19 cellular contexts compared by ENCODE assay signal in the genomic region with DNA sequence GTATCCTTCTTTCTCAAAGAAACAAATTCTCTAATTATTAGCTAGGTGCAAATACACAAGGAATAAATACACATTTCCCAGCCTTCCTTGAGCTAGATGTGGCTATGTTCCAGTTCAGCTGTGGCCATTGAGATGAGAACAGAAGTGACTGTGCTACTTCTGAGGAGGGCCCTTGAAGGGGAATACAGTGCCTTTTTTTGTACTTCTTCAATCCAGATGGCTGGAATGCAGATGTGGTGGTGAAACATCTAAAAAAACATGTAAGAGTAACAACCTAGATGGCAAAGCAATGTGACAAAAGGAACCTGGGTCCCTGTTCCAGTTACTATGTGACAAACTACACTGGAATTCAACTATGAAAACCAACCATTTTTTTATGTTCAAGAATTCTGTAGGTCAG.
DNase-seq lines count a peak whose midpoint lies in the region; FAIRE-seq and TF ChIP-seq lines count a peak whose summit lies in the region.
"Had no signal": no experiment of that assay in that cellular context is flagged by ENCODE, and none has a peak within 500 bp of the region (broad histone marks: within the 10 kb centered on the region; RNA-seq: fewer than 3 reads in every experiment).

No MANE protein-coding gene starts in this region.

- no peaks in the 10 kb centered on the region for H3K9me3 Mint-ChIP-seq in endothelial cell (ENCODE audit: unreplicated experiment)
- H3K9me3 Mint-ChIP-seq in CD4-positive, alpha-beta memory T cell: peaks cover 0 to 4% (median 0%) of the 10 kb centered on the region in 8 donors
- H3K9me3 Mint-ChIP-seq: activated naive CD8-positive, alpha-beta T cell treated with anti-CD3 and anti-CD28 coated beads, Interleukin-2, amount 10 ng/mL, durations not matched to agents 7 days and 5 days; activated T-cell treated with anti-CD3 and anti-CD28 coated beads, Interleukin-2, amount 50 U/mL, for 24 hours; T-helper 2 cell treated with Interferon-gamma antibody and Interleukin-4, amounts not matched to agents 5 μg/mL and 100 μg/mL, for 36 hours had no signal

- H3K4me3 ChIP-seq in CD4-positive, alpha-beta memory T cell (ENCODE audit: low read length in 2 of 2): no peak overlapping the region
- H3K4me3 ChIP-seq: BLaER1 treated with 17β-estradiol and CSF1 and Interleukin-3, amounts not matched to agents 10 nM and 100 nM; gastrocnemius medialis; pancreas had no signal

- H3K36me3 Mint-ChIP-seq in endothelial cell (ENCODE audit: low read depth, unreplicated experiment): no peaks in the 10 kb centered on the region
- no peaks in the 10 kb centered on the region for H3K36me3 Mint-ChIP-seq in CD4-positive, alpha-beta memory T cell
- H3K36me3 Mint-ChIP-seq: activated naive CD8-positive, alpha-beta T cell treated with anti-CD3 and anti-CD28 coated beads, Interleukin-2, amount 10 ng/mL, durations not matched to agents 7 days and 5 days had no signal

- in situ Hi-C loops in GM13976 (cut with MboI; ENCODE audit: low sequenced_read_pairs, unreplicated experiment): no loop called here

- FAIRE-seq in GM12891 (lab: Jason Lieb, UNC): peak; percentile 70
- FAIRE-seq: pancreas had no signal

- peak overlapping the region; percentile 61 for H3K27ac Mint-ChIP-seq in endothelial cell (ENCODE audit: unreplicated experiment)
- no peak overlapping the region for H3K27ac Mint-ChIP-seq in CD4-positive, alpha-beta memory T cell
- H3K27ac Mint-ChIP-seq: activated naive CD8-positive, alpha-beta T cell treated with anti-CD3 and anti-CD28 coated beads, Interleukin-2, amount 10 ng/mL, durations not matched to agents 7 days and 5 days; activated T-cell treated with anti-CD3 and anti-CD28 coated beads, Interleukin-2, amount 50 U/mL, for 24 hours; T-helper 2 cell treated with Interferon-gamma antibody and Interleukin-4, amounts not matched to agents 5 μg/mL and 100 μg/mL, for 36 hours had no signal

- peaks cover 27% of the 10 kb centered on the region for H3K4me1 Mint-ChIP-seq in endothelial cell (ENCODE audit: unreplicated experiment)
- peaks cover 0 to 1% (median 0%) of the 10 kb centered on the region in 4 donors for H3K4me1 Mint-ChIP-seq in CD4-positive, alpha-beta memory T cell
- H3K4me1 Mint-ChIP-seq: activated naive CD8-positive, alpha-beta T cell treated with anti-CD3 and anti-CD28 coated beads, Interleukin-2, amount 10 ng/mL, durations not matched to agents 7 days and 5 days had no signal

- DNase-seq in GM12891 (ENCODE audit: insufficient read length, low spot score): no peak
- peak; percentile 65 for DNase-seq in M059J (ENCODE audit: low read depth)
- DNase-seq in endothelial cell (ENCODE audit: low spot score): no peak
- peak; percentile 80 for DNase-seq in pons (ENCODE audit: low spot score)
- no peak for DNase-seq in COLO829 (ENCODE audit: low spot score)
- no peak for DNase-seq in activated CD4-positive, CD25-positive, alpha-beta regulatory T cell treated with anti-CD3 and anti-CD28 coated beads, Interleukin-2, amount 50 U/mL, for 72 hours
- no peak for DNase-seq in GM13976 (ENCODE audit: low spot score)
- DNase-seq in CD4-positive, alpha-beta memory T cell: no peak
- DNase-seq: activated CD4-positive, alpha-beta T cell treated with anti-CD3 and anti-CD28 coated beads for 4 hours; activated naive CD8-positive, alpha-beta T cell treated with anti-CD3 and anti-CD28 coated beads, Interleukin-2, amount 10 ng/mL, durations not matched to agents 7 days and 5 days; activated T-cell treated with anti-CD3 and anti-CD28 coated beads, Interleukin-2, amount 50 U/mL, for 24 hours; gastrocnemius medialis; NCI-H2029 treated with DMSO at 0.1 percent for 48 hours; NCI-H748 treated with DMSO at 0.1 percent for 48 hours; SHP77; stimulated activated naive CD8-positive, alpha-beta T cell treated with anti-CD3 and anti-CD28 coated beads, Interleukin-15, Interleukin-2, amounts not matched to agents 100 U/mL and 50 U/mL, for 24 hours had no signal

- POLR2A ChIA-PET in CD4-positive, alpha-beta memory T cell (lab: Charles Lee; ENCODE audit: partially characterized antibody): no interaction called here

- TF ChIP-seq CTCF in endothelial cell (IDR thresholded peaks at IDR 0.05; ENCODE audit: unreplicated experiment) (no peak), GM13976 (IDR thresholded peaks at IDR 0.05; ENCODE audit: borderline replicate concordance, control extremely low read depth, extremely low read depth, insufficient read depth, missing control alignments) (no peak)

- H3K4me1 ChIP-seq in CD4-positive, alpha-beta memory T cell (ENCODE audit: insufficient read depth, low read length): no peaks in the 10 kb centered on the region

- H3K27ac ChIP-seq in CD4-positive, alpha-beta memory T cell (ENCODE audit: low read depth, low read length): no peak overlapping the region
- H3K27ac ChIP-seq: pancreas had no signal

- H3K27me3 Mint-ChIP-seq in endothelial cell (ENCODE audit: unreplicated experiment): peaks cover 2% of the 10 kb centered on the region
- no peaks in the 10 kb centered on the region for H3K27me3 Mint-ChIP-seq in CD4-positive, alpha-beta memory T cell

- TF ChIP-seq POLR2A in GM12891 (IDR thresholded peaks at IDR 0.05; ENCODE audit: low read depth, low read length): no peak

- H3K27me3 ChIP-seq in CD4-positive, alpha-beta memory T cell (ENCODE audit: insufficient read depth, low read length): no peaks in the 10 kb centered on the region
- H3K27me3 ChIP-seq: BLaER1 treated with 17β-estradiol and CSF1 and Interleukin-3, amounts not matched to agents 10 nM and 100 nM; gastrocnemius medialis; pancreas had no signal

- H3K9me3 ChIP-seq in CD4-positive, alpha-beta memory T cell (ENCODE audit: control insufficient read depth in 1 of 2, low read length in 2 of 2): no peaks in the 10 kb centered on the region
- H3K9me3 ChIP-seq: BLaER1 treated with 17β-estradiol and CSF1 and Interleukin-3, amounts not matched to agents 10 nM and 100 nM; gastrocnemius medialis; pancreas had no signal

- H3K4me3 Mint-ChIP-seq in endothelial cell (ENCODE audit: unreplicated experiment): no peak overlapping the region
- no peak overlapping the region for H3K4me3 Mint-ChIP-seq in CD4-positive, alpha-beta memory T cell
- H3K4me3 Mint-ChIP-seq: activated naive CD8-positive, alpha-beta T cell treated with anti-CD3 and anti-CD28 coated beads, Interleukin-2, amount 10 ng/mL, durations not matched to agents 7 days and 5 days; activated T-cell treated with anti-CD3 and anti-CD28 coated beads, Interleukin-2, amount 50 U/mL, for 24 hours; T-helper 2 cell treated with Interferon-gamma antibody and Interleukin-4, amounts not matched to agents 5 μg/mL and 100 μg/mL, for 36 hours had no signal

- intact Hi-C loops in CD4-positive, alpha-beta memory T cell (cut with micrococcal nuclease): no loop called here

- H3K36me3 ChIP-seq in CD4-positive, alpha-beta memory T cell (ENCODE audit: insufficient read depth, low read length): no peaks in the 10 kb centered on the region
- H3K36me3 ChIP-seq: BLaER1 treated with 17β-estradiol and CSF1 and Interleukin-3, amounts not matched to agents 10 nM and 100 nM; gastrocnemius medialis; pancreas had no signal

- CTCF ChIA-PET in CD4-positive, alpha-beta memory T cell (lab: Charles Lee; ENCODE audit: partially characterized antibody): no interaction called here

TF ChIP-seq in GM12891, 5 proteins besides CTCF, POLR2A, EP300 and RAD21:
- TF ChIP-seq TAF1 (IDR thresholded peaks at IDR 0.05; ENCODE audit: low read depth, low read length) (no peak), POU2F2 (IDR thresholded peaks at IDR 0.05; ENCODE audit: low read depth, low read length) (no peak), POLR2AphosphoS5 (IDR thresholded peaks at IDR 0.05; ENCODE audit: low read depth, low read length) (no peak), PAX5 (IDR thresholded peaks at IDR 0.05; ENCODE audit: insufficient read depth, low read length, severe bottlenecking) (no peak), SPI1 (IDR thresholded peaks at IDR 0.05; ENCODE audit: low read depth, low read length) (no peak)

Comparison
In these comparisons a context has a peak if more than half of its experiments do, and no peak if none do; other contexts are left out.
1. DNase-seq: peak in M059J (single experiment) and pons (single experiment); none in GM12891 (single experiment), endothelial cell (single experiment), COLO829 (single experiment), activated CD4-positive, CD25-positive, alpha-beta regulatory T cell treated with anti-CD3 and anti-CD28 coated beads, Interleukin-2, amount 50 U/mL, for 72 hours (single experiment), GM13976 (single experiment) and CD4-positive, alpha-beta memory T cell (0 of 5).